Comparison of ENCODE assay signal across 8 cellular contexts in the genomic region with DNA sequence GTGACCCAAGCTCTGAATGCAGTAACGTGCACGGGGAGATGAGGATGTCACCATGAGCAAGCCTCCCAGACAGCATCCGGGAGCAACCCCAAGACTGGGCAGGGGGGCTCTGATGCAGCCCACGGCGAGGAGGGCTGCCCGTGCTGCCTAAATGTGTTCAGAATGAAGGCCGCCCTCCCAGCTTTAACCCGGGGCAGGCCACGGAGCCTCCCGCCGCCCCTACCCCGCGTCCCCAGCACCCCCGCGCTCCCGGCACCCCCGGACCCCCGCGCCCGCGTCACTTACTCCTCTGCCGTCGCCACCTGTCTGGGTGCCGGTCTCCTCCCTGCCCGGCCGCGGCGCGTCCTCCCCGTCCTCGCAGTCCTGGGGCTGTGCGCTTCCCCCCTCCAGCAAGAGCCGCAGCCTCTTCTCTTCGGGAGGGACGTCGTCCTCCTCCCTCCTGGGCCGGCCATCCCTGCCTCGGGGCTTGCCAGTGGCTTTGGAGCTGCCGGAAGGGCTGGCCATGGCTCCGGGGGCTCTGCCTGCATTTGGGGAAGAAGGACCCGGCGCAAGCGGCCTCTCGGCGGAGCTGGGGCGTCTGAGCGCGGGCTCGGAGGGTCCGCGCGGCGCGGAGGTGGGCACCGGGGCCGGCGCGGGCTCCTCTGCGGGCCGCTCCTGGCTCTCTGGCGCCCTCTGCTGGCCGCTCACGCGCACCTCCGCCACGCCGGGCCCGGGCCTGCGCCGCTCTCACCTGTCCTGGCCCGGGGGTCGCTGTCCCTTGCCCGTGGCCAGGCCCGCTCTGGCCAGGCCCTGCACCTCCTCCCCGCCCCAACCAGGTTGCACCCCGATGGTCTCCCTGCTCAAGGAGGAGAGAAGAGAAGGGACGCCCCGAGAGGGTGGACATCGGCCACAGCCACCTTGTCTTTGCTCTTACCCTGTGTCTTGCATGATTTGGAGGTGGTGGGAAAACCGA. TPM values are rescaled to one million over a fixed set of nuclear protein-coding genes. Genes with fewer than 3 reads are reported as not detected.
DNase-seq lines count a peak whose midpoint lies in the region; ATAC-seq, FAIRE-seq and TF ChIP-seq lines count a peak whose summit lies in the region.
"Not testable (repeated sequence)": the region's sequence is repeated elsewhere in the genome, so short reads cannot be mapped to it uniquely, and the experiment has no call there.

No MANE protein-coding gene starts in this region.

- H3K4me3 ChIP-seq in KMS-11 (IDR thresholded peaks at IDR 0.05; ENCODE audit: insufficient read depth, low read depth, low read length): not testable (repeated sequence)
- H3K4me3 ChIP-seq in keratinocyte (ENCODE audit: control insufficient read depth in 2 of 3, extremely low read depth in 1 of 3, insufficient read depth in 2 of 3, low read depth in 1 of 3, low read length in 3 of 3) (peak overlapping the region in 2 of 3 experiments; percentile 27 to 32), gastrocnemius medialis (peak overlapping the region; percentile 44 to 68 (median 50)), thymus (ENCODE audit: low read length) (peak overlapping the region; percentile 46)

- not testable (repeated sequence) for TF ChIP-seq POLR2A in gastrocnemius medialis (IDR thresholded peaks at IDR 0.05)

- in situ Hi-C loops in gastrocnemius medialis (cut with MboI; ENCODE audit: low sequenced_read_pairs in 4 of 4): not testable (repeated sequence)

- not testable (repeated sequence) for H3K9me1 ChIP-seq in keratinocyte (ENCODE audit: control insufficient read depth, extremely low read depth, insufficient read depth, low read length)

- WGBS in thymus: 8% methylated on average over 80 of the region's 80 CpGs

- peak overlapping the region; percentile 89 for H3K4me2 ChIP-seq in KMS-11
- H3K4me2 ChIP-seq in keratinocyte (ENCODE audit: control insufficient read depth, extremely low read depth, insufficient read depth, low read depth, low read length): peak overlapping the region; percentile 60

- intact Hi-C loops in gastrocnemius medialis (cut with DNase I; ENCODE audit: low total_unique reads): not testable (repeated sequence)

- not testable (repeated sequence) for FAIRE-seq in keratinocyte (lab: Jason Lieb, UNC)

- H3K4me1 ChIP-seq in KMS-11 (ENCODE audit: low read depth, poor library complexity, severe bottlenecking); keratinocyte (ENCODE audit: control insufficient read depth, extremely low read depth, insufficient read depth, low read length); gastrocnemius medialis; thymus (ENCODE audit: control insufficient read depth, insufficient read depth, low read length): not testable (repeated sequence)

- not testable (repeated sequence) for H3K36me3 ChIP-seq in KMS-11 (ENCODE audit: insufficient read depth); keratinocyte (ENCODE audit: control insufficient read depth in 2 of 2, extremely low read depth in 1 of 2, insufficient read depth in 2 of 2, low read length in 2 of 2); gastrocnemius medialis; thymus (ENCODE audit: control insufficient read depth, insufficient read depth)

- H3K9ac ChIP-seq in KMS-11; keratinocyte (ENCODE audit: control insufficient read depth, extremely low read depth, insufficient read depth, low read length): not testable (repeated sequence)

- DNase-seq in EH (ENCODE audit: low read depth): peak; percentile 30
- DNase-seq in RPMI7951 (ENCODE audit: low read depth): peak; percentile 1
- DNase-seq in activated T-cell treated with anti-CD3 and anti-CD28 coated beads for 48 hours (ENCODE audit: low read depth): peak; percentile 78
- DNase-seq in ecto neural progenitor cell (ENCODE audit: low spot score): peak; percentile 84
- DNase-seq in keratinocyte (ENCODE audit: low read depth, low spot score): not testable (repeated sequence)
- DNase-seq in gastrocnemius medialis: peak in 1 of 2 donors; percentile 2

- H3K27ac ChIP-seq in KMS-11; keratinocyte (ENCODE audit: control insufficient read depth, insufficient read depth, low read length); gastrocnemius medialis; thymus (ENCODE audit: low read depth): not testable (repeated sequence)

- peak; percentile 58 for TF ChIP-seq CTCF in KMS-11 (conservative IDR thresholded peaks at IDR 0.05; ENCODE audit: low read depth, low read length)
- peak in 2 of 3 experiments; percentile 54 to 69 for TF ChIP-seq CTCF in keratinocyte (optimal IDR thresholded peaks at IDR 0.05 in 1 of 3, IDR thresholded peaks at IDR 0.05 in 1 of 3, conservative IDR thresholded peaks at IDR 0.05 in 1 of 3; ENCODE audit: extremely low read depth in 1 of 3, insufficient read depth in 2 of 3, low read length in 3 of 3)
- TF ChIP-seq CTCF in gastrocnemius medialis (IDR thresholded peaks at IDR 0.05 in 4 of 5, conservative IDR thresholded peaks at IDR 0.05 in 1 of 5): peak; percentile 55 to 82 (median 67)

- H3K27me3 ChIP-seq in KMS-11 (ENCODE audit: insufficient read depth, low read depth); keratinocyte (ENCODE audit: control insufficient read depth, extremely low read depth, insufficient read depth, low read length); gastrocnemius medialis; thymus (ENCODE audit: control insufficient read depth, insufficient read depth): not testable (repeated sequence)

- not testable (repeated sequence) for H4K20me1 ChIP-seq in KMS-11 (ENCODE audit: insufficient read depth); keratinocyte (ENCODE audit: control insufficient read depth, extremely low read depth, insufficient read depth, low read length)

- dilution Hi-C loops in keratinocyte (cut with MboI; ENCODE audit: extremely low pct_ligation_motif_present, low sequenced_read_pairs): not testable (repeated sequence)

- H3K9me3 ChIP-seq in keratinocyte (ENCODE audit: control insufficient read depth, low read depth, low read length); gastrocnemius medialis; thymus (ENCODE audit: control insufficient read depth): not testable (repeated sequence)

- H3K79me2 ChIP-seq in KMS-11 (ENCODE audit: insufficient read depth, low read depth); keratinocyte (ENCODE audit: control insufficient read depth, insufficient read depth, low read length): not testable (repeated sequence)

- peak overlapping the region; percentile 73 for H2AFZ ChIP-seq in KMS-11 (ENCODE audit: low read depth)
- H2AFZ ChIP-seq in keratinocyte (ENCODE audit: control insufficient read depth, low read length): not testable (repeated sequence)

- ATAC-seq in gastrocnemius medialis: not testable (repeated sequence)

RNA-seq across cellular contexts. Expression of a gene that starts 55.9 kb away (rescaled TPM):
- 21.8 and 30.9 TPM in 2 replicates for total RNA-seq in RPMI7951 (2014; rRNA removed; shearing (Covaris generic))
- polyA plus RNA-seq in keratinocyte (9.7 to 24.3 TPM (median 20.4 TPM) in 3 replicates), thymus (58.5 TPM)
- 80.9 TPM for polyA plus RNA-seq in keratinocyte (2011; ENCODE audit: low read depth)
- polyA plus RNA-seq in keratinocyte (2011; cell fraction: cytosol; rRNA removed): 14.8 and 23.8 TPM in 2 replicates
- 18.5 and 31.0 TPM in 2 replicates for polyA plus RNA-seq in keratinocyte (2011; cell fraction: nucleus; rRNA removed)
- polyA plus RNA-seq in keratinocyte (2012; ENCODE audit: low replicate concordance): 31.5 and 135 TPM in 2 replicates
- polyA minus RNA-seq in keratinocyte: 12.7 to 32.3 TPM (median 16.8 TPM) in 3 replicates
- polyA minus RNA-seq in keratinocyte (2011; cell fraction: cytosol; rRNA and poly(A)+ RNA removed): 22.8 TPM
- polyA minus RNA-seq in keratinocyte (2011; cell fraction: nucleus; rRNA and poly(A)+ RNA removed): 12.8 and 14.2 TPM in 2 replicates
- total RNA-seq in gastrocnemius medialis: 1 to 10 TPM in 3 of 4 donors, under 1 TPM in 1; 0.88 to 2.4 (median 2.1) TPM
